Comparison of ENCODE assay signal across 15 cellular contexts in genomic region chr10:85976267-85976793, GRCh38.
"Had no signal": no experiment of that assay in that cellular context is flagged by ENCODE, and none has a peak within 500 bp of the region (broad histone marks: within the 10 kb centered on the region; RNA-seq: fewer than 3 reads in every experiment).

No MANE protein-coding gene starts in this region.

- DNase-seq: activated CD4-positive, alpha-beta memory T cell treated with anti-CD3 and anti-CD28 coated beads for 36 hours; activated effector memory CD4-positive, alpha-beta T cell treated with Interleukin-2 at 50 U/mL for 16 hours; activated T-cell treated with anti-CD3 and anti-CD28 coated beads, Interleukin-2, amount 50 U/mL, for 4 hours; dorsolateral prefrontal cortex; hypothalamus; immature natural killer cell; left colon; lower lobe of right lung; nephron progenitor cell; psoas muscle; sigmoid colon; stimulated activated CD4-positive, alpha-beta T cell treated with anti-CD3 and anti-CD28 coated beads, Interleukin-1b, Interleukin-23, amount 100 ng/mL, for 48 hours had no signal

- FAIRE-seq: endometrium had no signal

- H3K36me3 ChIP-seq: cardiac muscle cell, lower lobe of right lung, sigmoid colon had no signal

- ATAC-seq: activated naive CD4-positive, alpha-beta T cell treated with anti-CD3 and anti-CD28 coated beads, Interleukin-2, amount 50 U/mL, for 72 hours; activated T-cell treated with anti-CD3 and anti-CD28 coated beads, Interleukin-2, amount 50 U/mL, for 4 hours; left colon; lower lobe of right lung; psoas muscle had no signal

- H3K27ac ChIP-seq: cardiac muscle cell, dorsolateral prefrontal cortex, lower lobe of right lung, psoas muscle, sigmoid colon had no signal

- H3K27me3 ChIP-seq: cardiac muscle cell, dorsolateral prefrontal cortex, sigmoid colon had no signal

- H3K9me3 ChIP-seq: lower lobe of right lung had no signal

- H3K4me3 ChIP-seq: cardiac muscle cell, dorsolateral prefrontal cortex, lower lobe of right lung, psoas muscle, sigmoid colon had no signal

- H3K4me1 ChIP-seq: lower lobe of right lung, psoas muscle, sigmoid colon had no signal
